ENCODE assay signal across 1 cellular context in genomic region chr4:78656968-78657445, GRCh38.
TF ChIP-seq lines count a peak whose summit lies in the region.

No MANE protein-coding gene starts in this region.

TF ChIP-seq in GM12878, 131 proteins besides CTCF, POLR2A, EP300 and RAD21 (continued from another document):
- 0 out of 2 replicates have a peak, but pooled peaks have one; percentile 19 for TF ChIP-seq MLLT1 (IDR thresholded peaks at IDR 0.05)
- peak; percentile 87 to 90 for TF ChIP-seq IKZF2 (IDR thresholded peaks at IDR 0.05)
- no peak for TF ChIP-seq NBN (IDR thresholded peaks at IDR 0.05)
- TF ChIP-seq, protein P1, sequence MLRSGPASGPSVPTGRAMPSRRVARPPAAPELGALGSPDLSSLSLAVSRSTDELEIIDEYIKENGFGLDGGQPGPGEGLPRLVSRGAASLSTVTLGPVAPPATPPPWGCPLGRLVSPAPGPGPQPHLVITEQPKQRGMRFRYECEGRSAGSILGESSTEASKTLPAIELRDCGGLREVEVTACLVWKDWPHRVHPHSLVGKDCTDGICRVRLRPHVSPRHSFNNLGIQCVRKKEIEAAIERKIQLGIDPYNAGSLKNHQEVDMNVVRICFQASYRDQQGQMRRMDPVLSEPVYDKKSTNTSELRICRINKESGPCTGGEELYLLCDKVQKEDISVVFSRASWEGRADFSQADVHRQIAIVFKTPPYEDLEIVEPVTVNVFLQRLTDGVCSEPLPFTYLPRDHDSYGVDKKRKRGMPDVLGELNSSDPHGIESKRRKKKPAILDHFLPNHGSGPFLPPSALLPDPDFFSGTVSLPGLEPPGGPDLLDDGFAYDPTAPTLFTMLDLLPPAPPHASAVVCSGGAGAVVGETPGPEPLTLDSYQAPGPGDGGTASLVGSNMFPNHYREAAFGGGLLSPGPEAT (IDR thresholded peaks at IDR 0.05; ENCODE audit: low read depth) = peak; percentile 75
- TF ChIP-seq IRF4 (IDR thresholded peaks at IDR 0.05; ENCODE audit: low read depth, low read length) = peak; percentile 69; the same call in 1 of the 2 replicates
- TF ChIP-seq MTA2 (IDR thresholded peaks at IDR 0.05; ENCODE audit: low read depth) = peak; percentile 65; the same call in 1 of the 2 replicates
- TF ChIP-seq ZNF24 (IDR thresholded peaks at IDR 0.05) = no peak
- TF ChIP-seq CEBPB (IDR thresholded peaks at IDR 0.05; ENCODE audit: borderline replicate concordance in 1 of 2, low read depth in 2 of 2, low read length in 2 of 2) = peak in 1 of 2 experiments; percentile 71; a peak in 1 of 4 replicates
- TF ChIP-seq IRF5 (IDR thresholded peaks at IDR 0.05; ENCODE audit: borderline replicate concordance) = no peak
- no peak for TF ChIP-seq CBX3 (IDR thresholded peaks at IDR 0.05; ENCODE audit: borderline replicate concordance, low read depth)
- TF ChIP-seq ZNF217 (IDR thresholded peaks at IDR 0.05) = 0 out of 2 replicates have a peak, but pooled peaks have one; percentile 26
- TF ChIP-seq SIX5 (IDR thresholded peaks at IDR 0.05; ENCODE audit: low read depth, low read length, severe bottlenecking) = no peak
- TF ChIP-seq EZH2 (IDR thresholded peaks at IDR 0.05; ENCODE audit: borderline replicate concordance, control insufficient read depth, low read depth, low read length) = no peak
- peak; percentile 48; the same call in 1 of the 2 replicates for TF ChIP-seq BCL11A (IDR thresholded peaks at IDR 0.05; ENCODE audit: low read depth, low read length)
- TF ChIP-seq CBFB (IDR thresholded peaks at IDR 0.05; ENCODE audit: low read depth) = no peak
- no peak for TF ChIP-seq TARDBP (IDR thresholded peaks at IDR 0.05; ENCODE audit: borderline replicate concordance)
- no peak for TF ChIP-seq NRF1 (conservative IDR thresholded peaks at IDR 0.05; ENCODE audit: low read depth, low read length)
- TF ChIP-seq CREM (IDR thresholded peaks at IDR 0.05; ENCODE audit: low read depth) = peak; percentile 53; the same call in 1 of the 2 replicates
- TF ChIP-seq FOXM1 (IDR thresholded peaks at IDR 0.05; ENCODE audit: low read depth, low read length) = peak; percentile 85
- TF ChIP-seq RUNX3 (IDR thresholded peaks at IDR 0.05; ENCODE audit: low read length) = peak; percentile 96
- no peak for TF ChIP-seq SMC3 (IDR thresholded peaks at IDR 0.05; ENCODE audit: borderline replicate concordance, low read length)
- no peak for TF ChIP-seq ZNF274 (IDR thresholded peaks at IDR 0.05; ENCODE audit: insufficient read depth, insufficient read length)
- TF ChIP-seq, protein P2, sequence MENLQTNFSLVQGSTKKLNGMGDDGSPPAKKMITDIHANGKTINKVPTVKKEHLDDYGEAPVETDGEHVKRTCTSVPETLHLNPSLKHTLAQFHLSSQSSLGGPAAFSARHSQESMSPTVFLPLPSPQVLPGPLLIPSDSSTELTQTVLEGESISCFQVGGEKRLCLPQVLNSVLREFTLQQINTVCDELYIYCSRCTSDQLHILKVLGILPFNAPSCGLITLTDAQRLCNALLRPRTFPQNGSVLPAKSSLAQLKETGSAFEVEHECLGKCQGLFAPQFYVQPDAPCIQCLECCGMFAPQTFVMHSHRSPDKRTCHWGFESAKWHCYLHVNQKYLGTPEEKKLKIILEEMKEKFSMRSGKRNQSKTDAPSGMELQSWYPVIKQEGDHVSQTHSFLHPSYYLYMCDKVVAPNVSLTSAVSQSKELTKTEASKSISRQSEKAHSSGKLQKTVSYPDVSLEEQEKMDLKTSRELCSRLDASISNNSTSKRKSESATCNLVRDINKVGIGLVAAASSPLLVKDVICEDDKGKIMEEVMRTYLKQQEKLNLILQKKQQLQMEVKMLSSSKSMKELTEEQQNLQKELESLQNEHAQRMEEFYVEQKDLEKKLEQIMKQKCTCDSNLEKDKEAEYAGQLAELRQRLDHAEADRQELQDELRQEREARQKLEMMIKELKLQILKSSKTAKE (IDR thresholded peaks at IDR 0.05; ENCODE audit: low read depth, poor library complexity, severe bottlenecking) = peak; percentile 40
- TF ChIP-seq, protein P3, sequence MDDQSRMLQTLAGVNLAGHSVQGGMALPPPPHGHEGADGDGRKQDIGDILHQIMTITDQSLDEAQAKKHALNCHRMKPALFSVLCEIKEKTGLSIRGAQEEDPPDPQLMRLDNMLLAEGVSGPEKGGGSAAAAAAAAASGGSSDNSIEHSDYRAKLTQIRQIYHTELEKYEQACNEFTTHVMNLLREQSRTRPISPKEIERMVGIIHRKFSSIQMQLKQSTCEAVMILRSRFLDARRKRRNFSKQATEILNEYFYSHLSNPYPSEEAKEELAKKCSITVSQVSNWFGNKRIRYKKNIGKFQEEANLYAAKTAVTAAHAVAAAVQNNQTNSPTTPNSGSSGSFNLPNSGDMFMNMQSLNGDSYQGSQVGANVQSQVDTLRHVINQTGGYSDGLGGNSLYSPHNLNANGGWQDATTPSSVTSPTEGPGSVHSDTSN (IDR thresholded peaks at IDR 0.05; ENCODE audit: insufficient replicate concordance, low read depth, low read length) = no peak
- TF ChIP-seq PAX5 (IDR thresholded peaks at IDR 0.05; ENCODE audit: borderline replicate concordance, low read depth, low read length) = peak; percentile 47; the same call in 1 of the 2 replicates
- peak; percentile 82 for TF ChIP-seq IKZF1 (conservative IDR thresholded peaks at IDR 0.05)
- TF ChIP-seq NFIC (IDR thresholded peaks at IDR 0.05; ENCODE audit: low read depth, low read length) = peak; percentile 93
- TF ChIP-seq, protein P4, sequence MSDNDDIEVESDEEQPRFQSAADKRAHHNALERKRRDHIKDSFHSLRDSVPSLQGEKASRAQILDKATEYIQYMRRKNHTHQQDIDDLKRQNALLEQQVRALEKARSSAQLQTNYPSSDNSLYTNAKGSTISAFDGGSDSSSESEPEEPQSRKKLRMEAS (IDR thresholded peaks at IDR 0.05; ENCODE audit: low read depth, low read length) = no peak
- no peak for TF ChIP-seq ZSCAN29 (IDR thresholded peaks at IDR 0.05)
- no peak for TF ChIP-seq KDM1A (IDR thresholded peaks at IDR 0.05; ENCODE audit: borderline replicate concordance)
- no peak for TF ChIP-seq SMARCA5 (IDR thresholded peaks at IDR 0.05)
- no peak for TF ChIP-seq ZNF622 (IDR thresholded peaks at IDR 0.05)
- TF ChIP-seq TCF7 (IDR thresholded peaks at IDR 0.05; ENCODE audit: borderline replicate concordance) = peak; percentile 84
- TF ChIP-seq DPF2 (IDR thresholded peaks at IDR 0.05) = peak; percentile 52
- TF ChIP-seq LARP7 (IDR thresholded peaks at IDR 0.05) = no peak
- TF ChIP-seq MEF2A (IDR thresholded peaks at IDR 0.05; ENCODE audit: insufficient read depth, low read depth, low read length) = peak; percentile 87
- TF ChIP-seq ATF7 (IDR thresholded peaks at IDR 0.05; ENCODE audit: low read depth) = 0 out of 2 replicates have a peak, but pooled peaks have one; percentile 31
- peak; percentile 84 for TF ChIP-seq JUNB (IDR thresholded peaks at IDR 0.05)
- TF ChIP-seq ZNF207 (IDR thresholded peaks at IDR 0.05; ENCODE audit: borderline replicate concordance) = no peak
- TF ChIP-seq, protein P5, sequence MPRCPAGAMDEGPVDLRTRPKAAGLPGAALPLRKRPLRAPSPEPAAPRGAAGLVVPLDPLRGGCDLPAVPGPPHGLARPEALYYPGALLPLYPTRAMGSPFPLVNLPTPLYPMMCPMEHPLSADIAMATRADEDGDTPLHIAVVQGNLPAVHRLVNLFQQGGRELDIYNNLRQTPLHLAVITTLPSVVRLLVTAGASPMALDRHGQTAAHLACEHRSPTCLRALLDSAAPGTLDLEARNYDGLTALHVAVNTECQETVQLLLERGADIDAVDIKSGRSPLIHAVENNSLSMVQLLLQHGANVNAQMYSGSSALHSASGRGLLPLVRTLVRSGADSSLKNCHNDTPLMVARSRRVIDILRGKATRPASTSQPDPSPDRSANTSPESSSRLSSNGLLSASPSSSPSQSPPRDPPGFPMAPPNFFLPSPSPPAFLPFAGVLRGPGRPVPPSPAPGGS (IDR thresholded peaks at IDR 0.05; ENCODE audit: borderline replicate concordance, insufficient read depth, low read depth, low read length, poor library complexity, severe bottlenecking) = peak; percentile 27
- TF ChIP-seq CHD2 (IDR thresholded peaks at IDR 0.05; ENCODE audit: borderline replicate concordance, low read depth, low read length) = no peak
- no peak for TF ChIP-seq SRF (IDR thresholded peaks at IDR 0.05; ENCODE audit: low read depth in 2 of 2, low read length in 2 of 2)
- 0 out of 2 replicates have a peak, but pooled peaks have one; percentile 56 for TF ChIP-seq TBL1XR1 (IDR thresholded peaks at IDR 0.05; ENCODE audit: low read depth, low read length)
- no peak for TF ChIP-seq ZBTB40 (IDR thresholded peaks at IDR 0.05; ENCODE audit: borderline replicate concordance)
